Comparison of ENCODE assay signal across 18 cellular contexts in genomic region chr2:30639836-30640235, GRCh38.
DNase-seq lines count a peak whose midpoint lies in the region; ATAC-seq and TF ChIP-seq lines count a peak whose summit lies in the region.
"Had no signal": no experiment of that assay in that cellular context is flagged by ENCODE, and none has a peak within 500 bp of the region (broad histone marks: within the 10 kb centered on the region; RNA-seq: fewer than 3 reads in every experiment).

No MANE protein-coding gene starts in this region.

- peak overlapping the region; percentile 46 for H3K4me2 ChIP-seq in KMS-11
- no peak overlapping the region for H3K4me2 ChIP-seq in SK-N-SH
- H3K4me2 ChIP-seq: PC-9 had no signal

- TF ChIP-seq CTCF in C4-2B (conservative IDR thresholded peaks at IDR 0.05) (no peak), KMS-11 (conservative IDR thresholded peaks at IDR 0.05; ENCODE audit: low read depth, low read length) (no peak), SK-N-SH (IDR thresholded peaks at IDR 0.05) (no peak)

- TF ChIP-seq EP300 in SK-N-SH (IDR thresholded peaks at IDR 0.05; ENCODE audit: borderline replicate concordance in 1 of 2, low read depth in 1 of 2, low read length in 1 of 2): no peak

- peaks cover 9% of the 10 kb centered on the region for H3K4me1 Mint-ChIP-seq in memory B cell

- H2AFZ ChIP-seq in KMS-11 (ENCODE audit: low read depth): no peak overlapping the region
- H2AFZ ChIP-seq in SK-N-SH (ENCODE audit: low read depth): no peak overlapping the region
- H2AFZ ChIP-seq: PC-9 had no signal

- no peak overlapping the region for H3K9ac ChIP-seq in KMS-11
- H3K9ac ChIP-seq in SK-N-SH: no peak overlapping the region

- H3K79me2 ChIP-seq in KMS-11 (ENCODE audit: insufficient read depth, low read depth) (no peaks in the 10 kb centered on the region), SK-N-SH (ENCODE audit: insufficient read depth) (no peaks in the 10 kb centered on the region)

- H3K9me3 Mint-ChIP-seq in memory B cell: no peaks in the 10 kb centered on the region
- H3K9me3 Mint-ChIP-seq: CD4-positive, alpha-beta T cell had no signal

- no peak for ATAC-seq in memory B cell (ENCODE audit: low read depth)

- WGBS in SK-N-SH (ENCODE audit: low lambda C conversion rate): 93% methylated on average over 5 of the region's 5 CpGs

- peak overlapping the region; percentile 80; the same call in 1 of the 2 replicates for H3K27ac ChIP-seq in C4-2B
- no peak overlapping the region; the same call in 1 of the 2 replicates for H3K27ac ChIP-seq in KMS-11
- H3K27ac ChIP-seq in SK-N-SH (ENCODE audit: low read depth in 2 of 2, low read length in 1 of 2): no peak overlapping the region
- H3K27ac ChIP-seq: PC-9, RWPE1, SK-N-MC had no signal

- no peak for TF ChIP-seq RAD21 in SK-N-SH (IDR thresholded peaks at IDR 0.05; ENCODE audit: low read length)

- H3K9me2 ChIP-seq in SK-N-SH: no peaks in the 10 kb centered on the region

- DNase-seq in NCI-H748 treated with DMSO at 0.1 percent for 48 hours (lab: John Stamatoyannopoulos, UW) (peak; percentile 14), memory B cell (ENCODE audit: low spot score in 2 of 2) (no peak), foreskin melanocyte (no peak), CD1c-positive myeloid dendritic cell (ENCODE audit: extremely low spot score) (no peak), SK-N-SH (no peak)
- DNase-seq: BE2C; CD4-positive, alpha-beta T cell; GDM1; IMR-90; NCI-H1417 treated with DMSO at 0.1 percent for 48 hours; NCI-H226; NCI-H510A treated with DMSO at 0.1 percent for 48 hours; SHP77 treated with DMSO at 0.1 percent for 48 hours had no signal

- H3K36me3 ChIP-seq in KMS-11 (ENCODE audit: insufficient read depth): no peaks in the 10 kb centered on the region
- H3K36me3 ChIP-seq in SK-N-SH (replicated peaks in 1 of 2; ENCODE audit: control insufficient read depth in 1 of 2, insufficient read depth in 2 of 2, low read length in 1 of 2): peaks cover 4 to 11% of the 10 kb centered on the region in 2 experiments

- H3K4me3 ChIP-seq in KMS-11 (IDR thresholded peaks at IDR 0.05; ENCODE audit: insufficient read depth, low read depth, low read length) (no peak overlapping the region), SK-N-SH (ENCODE audit: low read depth in 2 of 2, low read length in 1 of 2) (no peak overlapping the region)
- H3K4me3 ChIP-seq: PC-9, SK-N-MC had no signal

- peaks cover 29% of the 10 kb centered on the region for H3K36me3 Mint-ChIP-seq in memory B cell

- no peaks in the 10 kb centered on the region for H3F3A ChIP-seq in SK-N-SH (replicated peaks; ENCODE audit: insufficient read depth)

- no peaks in the 10 kb centered on the region; the same call in 1 of the 2 replicates for H3K27me3 ChIP-seq in KMS-11 (ENCODE audit: insufficient read depth, low read depth)
- H3K27me3 ChIP-seq in SK-N-SH (ENCODE audit: insufficient read depth): no peaks in the 10 kb centered on the region
- H3K27me3 ChIP-seq: BE2C had no signal

- H3K27ac Mint-ChIP-seq in memory B cell: peak overlapping the region; percentile 25

- H4K20me1 ChIP-seq in KMS-11 (ENCODE audit: insufficient read depth) (no peaks in the 10 kb centered on the region), SK-N-SH (ENCODE audit: insufficient read depth) (no peaks in the 10 kb centered on the region)

- no peaks in the 10 kb centered on the region for H3K27me3 Mint-ChIP-seq in memory B cell
- H3K27me3 Mint-ChIP-seq: CD4-positive, alpha-beta T cell had no signal

- POLR2A ChIA-PET in SK-N-SH (lab: Yijun Ruan, JAX): no interaction called here

- H3K9me3 ChIP-seq in SK-N-SH: no peaks in the 10 kb centered on the region
- H3K9me3 ChIP-seq: BE2C had no signal

- CTCF ChIA-PET in SK-N-SH (lab: Yijun Ruan, JAX): no interaction called here

- no peak overlapping the region for H3K4me3 Mint-ChIP-seq in memory B cell
- H3K4me3 Mint-ChIP-seq: CD4-positive, alpha-beta T cell had no signal

- peaks cover 46% of the 10 kb centered on the region for H3K4me1 ChIP-seq in KMS-11 (ENCODE audit: low read depth, poor library complexity, severe bottlenecking)
- no peaks in the 10 kb centered on the region; a peak in 1 of 4 replicates for H3K4me1 ChIP-seq in SK-N-SH (ENCODE audit: control insufficient read depth in 1 of 2, insufficient read depth in 2 of 2, low read depth in 1 of 2, low read length in 1 of 2)

TF ChIP-seq in SK-N-SH, 30 proteins besides CTCF, POLR2A, EP300 and RAD21:
- no peak for TF ChIP-seq RFX5 (IDR thresholded peaks at IDR 0.05; ENCODE audit: low read length)
- no peak for TF ChIP-seq TCF12 (IDR thresholded peaks at IDR 0.05)
- no peak for TF ChIP-seq RXRA (IDR thresholded peaks at IDR 0.05; ENCODE audit: borderline replicate concordance, low read depth)
- TF ChIP-seq POLR2AphosphoS5 (IDR thresholded peaks at IDR 0.05; ENCODE audit: low read depth, low read length): no peak
- no peak for TF ChIP-seq NRF1 (IDR thresholded peaks at IDR 0.05; ENCODE audit: low read depth, low read length)
- no peak for TF ChIP-seq GATA2 (CRISPR knock-in tag; IDR thresholded peaks at IDR 0.05)
- TF ChIP-seq MEF2A (IDR thresholded peaks at IDR 0.05; ENCODE audit: borderline replicate concordance, low read depth): no peak
